ENCODE assay signal across 20 cellular contexts in the genomic region with DNA sequence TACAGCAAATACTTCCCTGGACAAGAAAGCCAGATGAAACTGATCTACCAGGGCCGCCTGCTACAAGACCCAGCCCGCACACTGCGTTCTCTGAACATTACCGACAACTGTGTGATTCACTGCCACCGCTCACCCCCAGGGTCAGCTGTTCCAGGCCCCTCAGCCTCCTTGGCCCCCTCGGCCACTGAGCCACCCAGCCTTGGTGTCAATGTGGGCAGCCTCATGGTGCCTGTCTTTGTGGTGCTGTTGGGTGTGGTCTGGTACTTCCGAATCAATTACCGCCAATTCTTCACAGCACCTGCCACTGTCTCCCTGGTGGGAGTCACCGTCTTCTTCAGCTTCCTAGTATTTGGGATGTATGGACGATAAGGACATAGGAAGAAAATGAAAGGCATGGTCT. TPM values are rescaled to one million over a fixed set of nuclear protein-coding genes. Genes with fewer than 3 reads are reported as not detected.
DNase-seq lines count a peak whose midpoint lies in the region; ATAC-seq and TF ChIP-seq lines count a peak whose summit lies in the region.
"Had no signal": no experiment of that assay in that cellular context is flagged by ENCODE, and none has a peak within 500 bp of the region (broad histone marks: within the 10 kb centered on the region; RNA-seq: fewer than 3 reads in every experiment).

No MANE protein-coding gene starts in this region.

- no peaks in the 10 kb centered on the region for H3K27me3 Mint-ChIP-seq in activated T-cell treated with anti-CD3 and anti-CD28 coated beads, Interleukin-2, amount 50 U/mL, for 24 hours
- no peaks in the 10 kb centered on the region for H3K27me3 Mint-ChIP-seq in T-cell
- no peaks in the 10 kb centered on the region for H3K27me3 Mint-ChIP-seq in chondrocyte (ENCODE audit: low read depth)
- no peaks in the 10 kb centered on the region for H3K27me3 Mint-ChIP-seq in progenitor cell of endocrine pancreas
- H3K27me3 Mint-ChIP-seq in activated CD4-positive, alpha-beta T cell treated with anti-CD3 and anti-CD28 coated beads for 36 hours = no peaks in the 10 kb centered on the region

- ATAC-seq in T-cell (replicated peaks in 1 of 4) = no peak
- no peak for ATAC-seq in activated CD4-positive, alpha-beta T cell treated with anti-CD3 and anti-CD28 coated beads for 36 hours
- ATAC-seq: CD8-positive, alpha-beta T cell; gastrocnemius medialis had no signal

- peak overlapping the region; percentile 74 for H3K27ac Mint-ChIP-seq in activated T-cell treated with anti-CD3 and anti-CD28 coated beads, Interleukin-2, amount 50 U/mL, for 24 hours
- H3K27ac Mint-ChIP-seq in T-cell (peak overlapping the region; percentile 77 to 81), chondrocyte (ENCODE audit: unreplicated experiment) (peak overlapping the region; percentile 78), progenitor cell of endocrine pancreas (peak overlapping the region; percentile 88)
- no peak overlapping the region for H3K27ac Mint-ChIP-seq in activated CD4-positive, alpha-beta T cell treated with anti-CD3 and anti-CD28 coated beads for 36 hours
- H3K27ac Mint-ChIP-seq: CD8-positive, alpha-beta T cell had no signal

- H3K27me3 ChIP-seq in Peyer's patch = no peaks in the 10 kb centered on the region
- H3K27me3 ChIP-seq: dorsolateral prefrontal cortex, gastrocnemius medialis had no signal

- no peaks in the 10 kb centered on the region for H3K9me3 Mint-ChIP-seq in activated T-cell treated with anti-CD3 and anti-CD28 coated beads, Interleukin-2, amount 50 U/mL, for 24 hours
- H3K9me3 Mint-ChIP-seq in T-cell (no peaks in the 10 kb centered on the region), chondrocyte (ENCODE audit: low read depth) (no peaks in the 10 kb centered on the region), progenitor cell of endocrine pancreas (ENCODE audit: low read depth) (no peaks in the 10 kb centered on the region)
- H3K9me3 Mint-ChIP-seq in activated CD4-positive, alpha-beta T cell treated with anti-CD3 and anti-CD28 coated beads for 36 hours (ENCODE audit: low read depth) = no peaks in the 10 kb centered on the region
- H3K9me3 Mint-ChIP-seq: CD8-positive, alpha-beta T cell had no signal

- no peak for DNase-seq in activated T-cell treated with anti-CD3 and anti-CD28 coated beads, Interleukin-2, amount 50 U/mL, for 24 hours
- no peak for DNase-seq in activated T-cell treated with anti-CD3 and anti-CD28 coated beads for 4 hours
- no peak for DNase-seq in T-cell
- DNase-seq in chondrocyte (ENCODE audit: low spot score) = no peak
- DNase-seq in progenitor cell of endocrine pancreas (ENCODE audit: low spot score, unreplicated experiment) = no peak
- no peak for DNase-seq in Peyer's patch
- no peak for DNase-seq in T-helper 9 cell
- DNase-seq in activated CD4-positive, alpha-beta T cell treated with anti-CD3 and anti-CD28 coated beads for 36 hours = no peak
- DNase-seq: activated CD4-positive, alpha-beta T cell treated with anti-CD3 and anti-CD28 coated beads for 48 hours; activated T-cell treated with anti-CD3 and anti-CD28 coated beads, Interleukin-2, amount 50 U/mL, for 1 hour; amniotic stem cell; CD8-positive, alpha-beta T cell; dorsolateral prefrontal cortex; gastrocnemius medialis; kidney glomerular epithelial cell; mammary epithelial cell; NCI-H1436; PC-9 had no signal

- no peak for TF ChIP-seq CTCF in chondrocyte (IDR thresholded peaks at IDR 0.05)
- no peak for TF ChIP-seq CTCF in progenitor cell of endocrine pancreas (IDR thresholded peaks at IDR 0.05; ENCODE audit: unreplicated experiment)
- TF ChIP-seq CTCF in Peyer's patch (IDR thresholded peaks at IDR 0.05) = no peak

- POLR2A ChIA-PET in T-cell (lab: Charles Lee) = no interaction called here
- POLR2A ChIA-PET in activated CD4-positive, alpha-beta T cell treated with anti-CD3 and anti-CD28 coated beads for 36 hours (lab: Charles Lee) = interaction anchor here (0.6 to 0.8 kb wide), 2 partner anchors 20 to 881 kb away, joined by 3 read pairs; no protein-coding TSS in a partner anchor

- H3K4me3 ChIP-seq in Peyer's patch = no peak overlapping the region
- H3K4me3 ChIP-seq: dorsolateral prefrontal cortex, gastrocnemius medialis, PC-9 had no signal

- H3K4me3 Mint-ChIP-seq in activated T-cell treated with anti-CD3 and anti-CD28 coated beads, Interleukin-2, amount 50 U/mL, for 24 hours = no peak overlapping the region
- H3K4me3 Mint-ChIP-seq in T-cell (peak overlapping the region in 1 of 3 donors; percentile 44), chondrocyte (ENCODE audit: unreplicated experiment) (no peak overlapping the region), progenitor cell of endocrine pancreas (ENCODE audit: low read depth) (no peak overlapping the region)
- H3K4me3 Mint-ChIP-seq in activated CD4-positive, alpha-beta T cell treated with anti-CD3 and anti-CD28 coated beads for 36 hours = no peak overlapping the region
- H3K4me3 Mint-ChIP-seq: CD8-positive, alpha-beta T cell had no signal

- peaks cover 22% of the 10 kb centered on the region for H3K4me1 Mint-ChIP-seq in activated T-cell treated with anti-CD3 and anti-CD28 coated beads, Interleukin-2, amount 50 U/mL, for 24 hours (ENCODE audit: low read depth)
- H3K4me1 Mint-ChIP-seq in T-cell = peaks cover 22 to 32% (median 24%) of the 10 kb centered on the region in 3 donors
- H3K4me1 Mint-ChIP-seq in chondrocyte (ENCODE audit: low read depth) = peaks cover 25% of the 10 kb centered on the region
- peaks cover 25% of the 10 kb centered on the region for H3K4me1 Mint-ChIP-seq in progenitor cell of endocrine pancreas (ENCODE audit: low read depth)
- peaks cover 14% of the 10 kb centered on the region for H3K4me1 Mint-ChIP-seq in activated CD4-positive, alpha-beta T cell treated with anti-CD3 and anti-CD28 coated beads for 36 hours

- H3K27ac ChIP-seq in Peyer's patch = no peak overlapping the region
- H3K27ac ChIP-seq: PC-9 had no signal

- CTCF ChIA-PET in T-cell (lab: Charles Lee) = no interaction called here
- CTCF ChIA-PET in activated CD4-positive, alpha-beta T cell treated with anti-CD3 and anti-CD28 coated beads for 36 hours (lab: Charles Lee) = no interaction called here

- intact Hi-C loops in activated CD4-positive, alpha-beta T cell treated with anti-CD3 and anti-CD28 coated beads for 36 hours (cut with DNase I, micrococcal nuclease) = no loop called here

- TF ChIP-seq POLR2A in Peyer's patch (IDR thresholded peaks at IDR 0.05) = no peak

- no peaks in the 10 kb centered on the region for H3K9me3 ChIP-seq in Peyer's patch
- H3K9me3 ChIP-seq: gastrocnemius medialis had no signal

- peaks cover 0 to 53% (median 0%) of the 10 kb centered on the region in 3 donors for H3K36me3 ChIP-seq in Peyer's patch

- H3K4me1 ChIP-seq in Peyer's patch = peaks cover 0 to 25% (median 13%) of the 10 kb centered on the region in 4 donors

- H3K36me3 Mint-ChIP-seq in activated T-cell treated with anti-CD3 and anti-CD28 coated beads, Interleukin-2, amount 50 U/mL, for 24 hours (ENCODE audit: low read depth) = peaks cover 80% of the 10 kb centered on the region
- H3K36me3 Mint-ChIP-seq in T-cell (peaks cover 29% of the 10 kb centered on the region), chondrocyte (ENCODE audit: low read depth) (peaks cover 12% of the 10 kb centered on the region), progenitor cell of endocrine pancreas (ENCODE audit: insufficient read depth) (peaks cover 14% of the 10 kb centered on the region)
- H3K36me3 Mint-ChIP-seq in activated CD4-positive, alpha-beta T cell treated with anti-CD3 and anti-CD28 coated beads for 36 hours (ENCODE audit: low read depth) = peaks cover 22% of the 10 kb centered on the region

RNA-seq across cellular contexts. Expression of gene TMUB2, which starts 3.7 kb away (rescaled TPM):
- total RNA-seq in T-cell = 10 to 100 TPM; 42.0 to 46.6 (median 43.0) TPM
- total RNA-seq in chondrocyte = 34.8 to 37.3 TPM (median 35.9 TPM) in 3 replicates
- total RNA-seq in progenitor cell of endocrine pancreas = 48.5 and 50.3 TPM in 2 replicates
- total RNA-seq in Peyer's patch = 10 to 100 TPM; 19.8 to 66.6 (median 52.7) TPM
- total RNA-seq in activated CD4-positive, alpha-beta T cell treated with anti-CD3 and anti-CD28 coated beads for 36 hours = 10 to 100 TPM; 19.8 to 20.3 TPM

RNA-seq across cellular contexts. Expression of gene ATXN7L3, which starts 9.2 kb away (rescaled TPM):
- total RNA-seq in T-cell = 100 to 1,000 TPM; 101 to 130 (median 125) TPM
- total RNA-seq in chondrocyte = 79.7 to 100 TPM (median 93.4 TPM) in 3 replicates
- total RNA-seq in progenitor cell of endocrine pancreas = 117 and 135 TPM in 2 replicates
- 10 to 100 TPM; 51.7 to 92.6 (median 65.7) TPM for total RNA-seq in Peyer's patch
- total RNA-seq in activated CD4-positive, alpha-beta T cell treated with anti-CD3 and anti-CD28 coated beads for 36 hours = 10 to 100 TPM; 66.3 to 70.6 TPM

RNA-seq across cellular contexts. Expression of gene ASB16, which starts 20.0 kb away (rescaled TPM):
- total RNA-seq in T-cell (under 1 TPM in 1 of 5 donors, not detected in 4; 0.15 TPM), chondrocyte (not detected in 3 replicates), progenitor cell of endocrine pancreas (0.49 and 0.89 TPM in 2 replicates), Peyer's patch (under 1 TPM in 1 of 4 donors, not detected in 3; 0.57 TPM)
- under 1 TPM; 0.14 TPM for total RNA-seq in activated CD4-positive, alpha-beta T cell treated with anti-CD3 and anti-CD28 coated beads for 36 hours
- total RNA-seq: CD8-positive, alpha-beta T cell; mammary epithelial cell; PC-9; renal cortical epithelial cell; temporal lobe had no signal

RNA-seq across cellular contexts. Expression of gene UBTF, which starts 29.0 kb away (rescaled TPM):
- total RNA-seq in T-cell = 100 to 1,000 TPM; 162 to 228 (median 213) TPM
- 62.1 to 108 TPM (median 62.9 TPM) in 3 replicates for total RNA-seq in chondrocyte
- total RNA-seq in progenitor cell of endocrine pancreas = 94.2 and 100 TPM in 2 replicates
- total RNA-seq in Peyer's patch = 100 to 1,000 TPM in 1 of 4 donors, 10 to 100 TPM in 3; 58.4 to 167 (median 77.7) TPM
- total RNA-seq in activated CD4-positive, alpha-beta T cell treated with anti-CD3 and anti-CD28 coated beads for 36 hours = 100 to 1,000 TPM; 127 to 162 TPM

RNA-seq across cellular contexts. Expression of gene HROB, which starts 48.8 kb away (rescaled TPM):
- total RNA-seq in T-cell (1 to 10 TPM in 4 of 5 donors, under 1 TPM in 1; 0.73 to 3.4 (median 1.1) TPM), chondrocyte (1.3 to 2.8 TPM (median 2.0 TPM) in 3 replicates), progenitor cell of endocrine pancreas (10.1 and 12.8 TPM in 2 replicates), Peyer's patch (1 to 10 TPM in 3 of 4 donors, under 1 TPM in 1; 0.53 to 5.8 (median 1.6) TPM)
- 10 to 100 TPM; 17.1 to 23.3 TPM for total RNA-seq in activated CD4-positive, alpha-beta T cell treated with anti-CD3 and anti-CD28 coated beads for 36 hours
